14 cellular contexts compared by ENCODE assay signal in the genomic region with DNA sequence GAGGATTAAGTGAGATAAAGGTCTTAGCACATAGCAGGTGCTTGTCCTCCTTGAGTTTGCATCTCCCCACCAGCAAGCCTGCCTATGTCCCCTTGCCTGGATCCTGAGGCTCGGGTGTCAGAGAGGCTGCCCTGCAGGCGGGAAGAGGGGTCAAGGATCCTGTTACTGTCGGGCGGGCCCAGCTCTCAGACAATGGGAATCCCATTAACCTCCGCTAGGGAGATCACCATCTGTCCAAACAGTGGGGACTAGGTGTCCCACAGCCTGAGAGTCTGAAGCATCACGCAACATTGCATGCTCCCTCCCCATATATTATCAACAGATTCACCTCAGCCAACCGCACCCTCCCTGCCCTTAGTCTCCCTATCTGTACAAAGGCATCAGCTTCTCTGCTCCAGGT.
A peak's percentile ranks its signal among the peaks of the same experiment; 100 is the strongest.
DNase-seq lines count a peak whose midpoint lies in the region; ATAC-seq and TF ChIP-seq lines count a peak whose summit lies in the region.
"Had no signal": no experiment of that assay in that cellular context is flagged by ENCODE, and none has a peak within 500 bp of the region (broad histone marks: within the 10 kb centered on the region; RNA-seq: fewer than 3 reads in every experiment).

No MANE protein-coding gene starts in this region.

- intact Hi-C loops in aorta (cut with DNase I) = no loop called here

- H3K4me3 Mint-ChIP-seq in WTC11 = no peak overlapping the region

- H3K4me1 Mint-ChIP-seq in WTC11 = peaks cover 28% of the 10 kb centered on the region

- CTCF ChIA-PET in WTC11 (lab: Charles Lee) (interaction anchor here (0.6 to 3.3 kb wide), 9 partner anchors 14 to 608 kb away, joined by 3 to 16 read pairs (median 4); partner anchors contain the start of gene WNT7A), GM10248 (lab: Yijun Ruan, JAX) (no interaction called here)

- no peak overlapping the region for H3K27ac Mint-ChIP-seq in WTC11

- peaks cover 10% of the 10 kb centered on the region for H3K27me3 Mint-ChIP-seq in WTC11 (ENCODE audit: low read depth)

- no peak overlapping the region for H3K4me3 ChIP-seq in aorta (ENCODE audit: low read length in 2 of 2)

- H3K4me1 ChIP-seq in aorta (ENCODE audit: control insufficient read depth in 1 of 2, insufficient read depth in 2 of 2, low read length in 2 of 2) = no peaks in the 10 kb centered on the region

- peaks cover 5% of the 10 kb centered on the region; the same call in 1 of the 2 replicates for H3K36me3 Mint-ChIP-seq in WTC11

- H3K9me3 ChIP-seq in aorta (ENCODE audit: control insufficient read depth, low read length) = no peaks in the 10 kb centered on the region
- H3K9me3 ChIP-seq: SK-N-SH had no signal

- no peaks in the 10 kb centered on the region for H3K36me3 ChIP-seq in aorta (ENCODE audit: control insufficient read depth in 1 of 2, insufficient read depth in 2 of 2, low read length in 1 of 2)

- H3K9me3 Mint-ChIP-seq in WTC11 = peaks cover 30% of the 10 kb centered on the region

- POLR2A ChIA-PET in WTC11 (lab: Charles Lee) = no interaction called here
- POLR2A ChIA-PET in GM10248 (lab: Yijun Ruan, JAX) = no interaction called here

- ATAC-seq in WTC11 (peak; percentile 83), aorta (ENCODE audit: low FRiP score) (no peak)

- TF ChIP-seq CTCF in WTC11 (IDR thresholded peaks at IDR 0.05) (no peak), GM10248 (IDR thresholded peaks at IDR 0.05; ENCODE audit: control extremely low read depth, extremely low read depth, low read depth, missing control alignments) (no peak)

- no peak overlapping the region for H3K27ac ChIP-seq in aorta (ENCODE audit: low read depth in 1 of 2, low read length in 2 of 2)
- H3K27ac ChIP-seq: HL-60 had no signal

- 35 to 38% methylated on average over 7 of the region's 7 CpGs for WGBS in aorta, 2 donors

- no peaks in the 10 kb centered on the region for H3K27me3 ChIP-seq in aorta (ENCODE audit: control insufficient read depth in 1 of 2, insufficient read depth in 2 of 2, low read length in 1 of 2)

- DNase-seq in NCI-H748 (lab: John Stamatoyannopoulos, UW; ENCODE audit: unreplicated experiment) (peak; percentile 65), NCI-H748 treated with DMSO at 0.1 percent for 48 hours (lab: John Stamatoyannopoulos, UW) (no peak), WTC11 (ENCODE audit: low spot score) (peak; percentile 54), iPS-NIHi7 (ENCODE audit: extremely low spot score) (peak; percentile 79), aorta (peak; percentile 21 to 54), NCI-H1048 (lab: John Stamatoyannopoulos, UW) (no peak), GM10248 (ENCODE audit: extremely low spot score) (no peak)
- no peak for DNase-seq in effector CD4-positive, alpha-beta T cell
- DNase-seq: C1 segment of cervical spinal cord, NCI-H187, NCI-H2171, NCI-H446 treated with DMSO at 0.1 percent for 48 hours, SK-N-SH had no signal

TF ChIP-seq in WTC11, 78 proteins besides CTCF, POLR2A, EP300 and RAD21:
- TF ChIP-seq NFATC4 (CRISPR knock-in tag; IDR thresholded peaks at IDR 0.05) = no peak
- no peak for TF ChIP-seq GRHL2 (CRISPR knock-in tag; IDR thresholded peaks at IDR 0.05; ENCODE audit: insufficient replicate concordance, severe bottlenecking)
- TF ChIP-seq IRF1 (CRISPR knock-in tag; IDR thresholded peaks at IDR 0.05) = no peak
- TF ChIP-seq ZNF423 (CRISPR knock-in tag; IDR thresholded peaks at IDR 0.05) = no peak
- no peak for TF ChIP-seq TEAD4 (CRISPR knock-in tag; IDR thresholded peaks at IDR 0.05)
- TF ChIP-seq, protein P1, sequence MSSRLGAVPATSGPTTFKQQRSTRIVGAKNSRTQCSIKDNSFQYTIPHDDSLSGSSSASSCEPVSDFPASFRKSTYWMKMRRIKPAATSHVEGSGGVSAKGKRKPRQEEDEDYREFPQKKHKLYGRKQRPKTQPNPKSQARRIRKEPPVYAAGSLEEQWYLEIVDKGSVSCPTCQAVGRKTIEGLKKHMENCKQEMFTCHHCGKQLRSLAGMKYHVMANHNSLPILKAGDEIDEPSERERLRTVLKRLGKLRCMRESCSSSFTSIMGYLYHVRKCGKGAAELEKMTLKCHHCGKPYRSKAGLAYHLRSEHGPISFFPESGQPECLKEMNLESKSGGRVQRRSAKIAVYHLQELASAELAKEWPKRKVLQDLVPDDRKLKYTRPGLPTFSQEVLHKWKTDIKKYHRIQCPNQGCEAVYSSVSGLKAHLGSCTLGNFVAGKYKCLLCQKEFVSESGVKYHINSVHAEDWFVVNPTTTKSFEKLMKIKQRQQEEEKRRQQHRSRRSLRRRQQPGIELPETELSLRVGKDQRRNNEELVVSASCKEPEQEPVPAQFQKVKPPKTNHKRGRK (CRISPR knock-in tag; IDR thresholded peaks at IDR 0.05; ENCODE audit: borderline replicate concordance) = no peak
- no peak for TF ChIP-seq IRF2 (CRISPR knock-in tag; IDR thresholded peaks at IDR 0.05; ENCODE audit: borderline replicate concordance, low read depth)
- TF ChIP-seq, protein P2, sequence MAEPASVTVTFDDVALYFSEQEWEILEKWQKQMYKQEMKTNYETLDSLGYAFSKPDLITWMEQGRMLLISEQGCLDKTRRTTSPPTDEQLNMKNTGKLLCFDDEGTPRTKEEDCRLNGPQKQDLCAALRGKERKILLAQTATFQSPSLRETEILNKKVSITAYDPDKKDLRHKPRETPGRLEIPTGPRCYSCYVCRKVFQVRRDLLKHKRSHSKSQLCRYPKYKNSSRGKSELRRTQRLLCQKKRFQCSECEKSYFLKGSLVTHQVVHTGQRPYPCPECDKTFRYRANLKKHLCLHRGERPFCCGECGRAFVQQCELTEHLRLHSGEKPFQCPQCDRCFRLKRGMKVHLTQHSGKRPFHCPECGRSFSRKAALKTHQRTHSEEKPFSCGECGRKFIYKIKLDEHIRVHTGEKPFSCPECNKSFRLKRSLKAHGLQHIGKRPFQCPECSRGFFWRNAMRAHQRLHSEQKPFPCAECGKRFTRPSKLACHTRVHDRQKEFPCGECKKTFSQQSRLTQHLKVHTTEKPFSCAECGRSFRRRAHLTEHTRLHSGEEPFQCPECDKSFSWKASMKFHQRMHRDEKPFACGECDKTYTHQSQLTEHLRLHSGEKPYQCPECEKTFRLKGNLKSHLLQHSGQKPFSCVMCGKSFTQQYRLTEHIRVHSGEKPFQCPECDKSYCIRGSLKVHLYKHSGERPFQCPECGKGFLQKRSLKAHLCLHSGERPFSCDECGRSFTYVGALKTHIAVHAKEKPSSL (CRISPR knock-in tag; conservative IDR thresholded peaks at IDR 0.05) = no peak
- no peak for TF ChIP-seq TP53 (CRISPR knock-in tag; IDR thresholded peaks at IDR 0.05)
- no peak for TF ChIP-seq ELF4 (CRISPR knock-in tag; IDR thresholded peaks at IDR 0.05; ENCODE audit: low read depth)
- no peak for TF ChIP-seq SOX15 (CRISPR knock-in tag; IDR thresholded peaks at IDR 0.05)
- no peak for TF ChIP-seq FOXJ3 (CRISPR knock-in tag; IDR thresholded peaks at IDR 0.05; ENCODE audit: borderline replicate concordance)
- TF ChIP-seq USF1 (CRISPR knock-in tag; IDR thresholded peaks at IDR 0.05) = no peak
- TF ChIP-seq FOXK1 (CRISPR knock-in tag; IDR thresholded peaks at IDR 0.05) = no peak
- TF ChIP-seq ZMAT4 (CRISPR knock-in tag; IDR thresholded peaks at IDR 0.05) = no peak
- TF ChIP-seq SMAD4 (CRISPR knock-in tag; IDR thresholded peaks at IDR 0.05) = no peak
- TF ChIP-seq SMAD3 (CRISPR knock-in tag; IDR thresholded peaks at IDR 0.05; ENCODE audit: borderline replicate concordance) = no peak
- no peak for TF ChIP-seq ZNF232 (CRISPR knock-in tag; IDR thresholded peaks at IDR 0.05)

Comparison
In these comparisons a context has a peak if more than half of its experiments do, and no peak if none do; other contexts are left out.
1. DNase-seq: peak in NCI-H748 (single experiment), WTC11 (single experiment), iPS-NIHi7 (single experiment) and aorta (2 of 2); none in NCI-H748 treated with DMSO at 0.1 percent for 48 hours (single experiment), effector CD4-positive, alpha-beta T cell (single experiment), NCI-H1048 (single experiment) and GM10248 (single experiment).